ENCODE assay signal across 8 cellular contexts in the genomic region with DNA sequence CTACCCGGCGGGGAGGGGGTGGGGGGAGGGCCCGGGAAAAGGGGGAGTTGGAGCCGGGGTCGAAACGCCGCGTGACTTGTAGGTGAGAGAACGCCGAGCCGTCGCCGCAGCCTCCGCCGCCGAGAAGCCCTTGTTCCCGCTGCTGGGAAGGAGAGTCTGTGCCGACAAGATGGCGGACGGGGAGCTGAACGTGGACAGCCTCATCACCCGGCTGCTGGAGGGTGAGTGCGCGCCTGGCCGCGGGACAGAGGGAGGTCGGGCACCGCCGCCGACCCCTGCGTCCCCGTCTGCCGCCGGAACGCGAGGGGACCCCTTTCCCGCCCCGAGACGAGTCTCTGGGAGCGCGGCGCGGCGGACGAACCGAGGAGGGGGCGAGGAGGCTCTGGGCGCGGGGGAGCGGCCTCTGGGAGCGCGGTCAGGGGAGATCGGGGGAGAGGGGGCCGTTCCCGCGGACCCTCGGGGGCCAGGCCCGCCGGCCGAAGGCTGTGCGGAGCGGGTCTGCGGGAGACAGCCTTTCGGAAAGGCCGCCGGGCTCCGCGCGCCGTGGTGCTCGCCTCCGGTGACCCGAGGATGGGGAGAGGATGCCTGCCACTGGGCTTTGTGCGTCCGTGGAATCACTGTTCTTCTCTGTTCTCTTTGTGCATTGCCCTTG. TPM values are rescaled to one million over a fixed set of nuclear protein-coding genes. Genes with fewer than 3 reads are reported as not detected.
DNase-seq lines count a peak whose midpoint lies in the region; FAIRE-seq lines count a peak whose summit lies in the region.

No MANE protein-coding gene starts in this region.

- DNase-seq in NOMO-1 treated with dmso at 0.1 percent for 144 hours (lab: John Stamatoyannopoulos, UW; ENCODE audit: unreplicated experiment) (peak; percentile 77), NOMO-1 treated with DMSO at 0.1 percent for 48 hours (lab: John Stamatoyannopoulos, UW; ENCODE audit: unreplicated experiment) (no peak), GOT3 (lab: John Stamatoyannopoulos, UW) (peak; percentile 87), M059J (ENCODE audit: low read depth) (peak; percentile 23), activated T-helper 1 cell treated with Interleukin-2 at 50 U/mL for 16 hours (ENCODE audit: low read depth) (peak; percentile 9), frontal cortex (ENCODE audit: low spot score in 2 of 2) (peak; percentile 24 to 52), nucleus accumbens (lab: John Stamatoyannopoulos, UW) (peak in 29 of 56 donors; percentile 23 to 94 (median 56)), HTR-8/SVneo (ENCODE audit: insufficient read length, low spot score) (no peak)

- FAIRE-seq in frontal cortex (lab: Jason Lieb, UNC) (no peak), HTR-8/SVneo (lab: Jason Lieb, UNC) (no peak)

RNA-seq across cellular contexts. Expression of gene PPP1CB, which starts 0.5 kb away (rescaled TPM):
- total RNA-seq in M059J (2014; rRNA removed; shearing (Covaris generic)): 113 and 163 TPM in 2 replicates
- 428 TPM for total RNA-seq in frontal cortex

RNA-seq across cellular contexts. Expression of gene SPDYA, which starts 58.6 kb away (rescaled TPM):
- total RNA-seq in M059J (2014; rRNA removed; shearing (Covaris generic)): 0.12 and 0.37 TPM in 2 replicates
- 0.82 TPM for total RNA-seq in frontal cortex

Comparison
In these comparisons a context has a peak if more than half of its experiments do, and no peak if none do; other contexts are left out.
1. DNase-seq: peak in NOMO-1 treated with dmso at 0.1 percent for 144 hours (single experiment), GOT3 (single experiment), M059J (single experiment), activated T-helper 1 cell treated with Interleukin-2 at 50 U/mL for 16 hours (single experiment), frontal cortex (2 of 2) and nucleus accumbens (29 of 56); none in NOMO-1 treated with DMSO at 0.1 percent for 48 hours (single experiment) and HTR-8/SVneo (single experiment).